In the genomic region with DNA sequence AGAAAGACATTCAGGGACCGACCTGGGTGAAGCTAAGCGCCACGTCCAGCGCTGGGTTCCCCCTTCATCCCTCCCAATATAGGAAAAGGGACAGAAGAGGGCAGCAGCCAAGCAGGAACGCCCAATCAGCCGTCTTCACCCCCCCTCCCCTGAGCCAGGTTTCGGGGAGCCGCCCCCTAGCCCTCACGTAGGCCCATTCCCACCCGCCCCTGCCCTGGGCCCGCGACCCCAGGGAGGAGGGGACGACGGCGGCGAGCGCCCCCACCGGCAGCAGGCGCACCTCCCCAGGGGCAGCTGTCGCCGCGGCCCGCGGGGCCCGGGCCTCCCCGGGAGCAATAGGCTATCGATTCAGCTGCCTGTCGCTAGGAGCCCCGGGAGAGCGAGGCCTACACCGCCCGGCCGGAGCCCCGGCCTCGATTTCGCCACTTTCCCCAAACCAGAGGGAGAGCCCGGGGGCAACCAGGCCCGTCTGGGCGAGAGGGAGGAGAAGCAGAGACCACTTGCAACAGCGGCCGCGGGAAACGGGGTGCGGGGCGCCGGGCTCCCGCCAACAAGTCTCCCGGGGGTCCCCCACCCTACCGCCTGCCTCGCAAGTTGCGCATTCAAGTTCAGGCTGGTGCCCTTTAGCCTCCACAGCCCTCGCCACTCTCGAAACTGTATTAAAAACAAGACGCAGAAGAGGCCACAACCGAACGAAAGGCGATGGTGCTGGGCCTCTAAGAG, we compare ENCODE assay signal across 8 cellular contexts.
DNase-seq lines count a peak whose midpoint lies in the region; ATAC-seq and TF ChIP-seq lines count a peak whose summit lies in the region.

No MANE protein-coding gene starts in this region.

- peak; percentile 41 for ATAC-seq in HG03469 (IDR thresholded peaks at IDR 0.05; ENCODE audit: unreplicated experiment)
- ATAC-seq in memory B cell (ENCODE audit: low read depth): peak; percentile 54

- H3K4me1 Mint-ChIP-seq in memory B cell: peaks cover 26% of the 10 kb centered on the region

- peaks cover 3% of the 10 kb centered on the region for H3K36me3 ChIP-seq in effector memory CD4-positive, alpha-beta T cell (ENCODE audit: control insufficient read depth, insufficient read depth, low read length)

- no peaks in the 10 kb centered on the region for H3K9me3 Mint-ChIP-seq in memory B cell

- H3K27me3 Mint-ChIP-seq in memory B cell: no peaks in the 10 kb centered on the region

- peak overlapping the region; percentile 79 for H3K27ac ChIP-seq in effector memory CD4-positive, alpha-beta T cell (ENCODE audit: insufficient read depth, low read length, poor library complexity, severe bottlenecking)

- H3K36me3 Mint-ChIP-seq in memory B cell: peaks cover 5% of the 10 kb centered on the region

- H3K4me3 Mint-ChIP-seq in memory B cell: peak overlapping the region; percentile 96

- H3K4me3 ChIP-seq in AG09309 (ENCODE audit: control insufficient read depth, low read depth, low read length): peak overlapping the region; percentile 68
- peak overlapping the region; percentile 98 for H3K4me3 ChIP-seq in effector memory CD4-positive, alpha-beta T cell (ENCODE audit: insufficient read depth, low read depth, low read length, poor library complexity, severe bottlenecking)

- peak overlapping the region; percentile 93 for H3K27ac Mint-ChIP-seq in memory B cell

- peak; percentile 34 for TF ChIP-seq CTCF in AG09309 (IDR thresholded peaks at IDR 0.05; ENCODE audit: control insufficient read depth, insufficient read depth, low read depth, low read length, missing control alignments)

- peak; percentile 40 for TF ChIP-seq POLR2A in GM18951 (IDR thresholded peaks at IDR 0.05; ENCODE audit: extremely low read depth, insufficient read depth, insufficient read length)

- peaks cover 19% of the 10 kb centered on the region for H3K4me1 ChIP-seq in effector memory CD4-positive, alpha-beta T cell (ENCODE audit: control insufficient read depth, insufficient read depth, low read length, poor library complexity, severe bottlenecking)

- no peak for DNase-seq in AG09309 (ENCODE audit: low read depth)
- peak; percentile 58 to 78 for DNase-seq in NOMO-1 (lab: John Stamatoyannopoulos, UW; ENCODE audit: unreplicated experiment in 2 of 2)
- peak; percentile 57 to 61 for DNase-seq in activated CD8-positive, alpha-beta memory T cell treated with anti-CD3 and anti-CD28 coated beads for 4 hours (ENCODE audit: low read depth in 2 of 2)
- peak; percentile 64 to 72 (median 69) for DNase-seq in effector memory CD4-positive, alpha-beta T cell
- DNase-seq in memory B cell (ENCODE audit: low spot score in 2 of 2): peak; percentile 70 to 74
- DNase-seq in stimulated activated CD8-positive, alpha-beta memory T cell treated with anti-CD3 and anti-CD28 coated beads, Interleukin-12 subunit alpha, Interleukin-12 subunit beta, amount 100 ng/mL, for 24 hours (ENCODE audit: extremely low read depth): peak; percentile 61

- no peaks in the 10 kb centered on the region for H3K9me3 ChIP-seq in effector memory CD4-positive, alpha-beta T cell (ENCODE audit: control insufficient read depth, low read length)

- in situ Hi-C loops in GM18951 (cut with MboI; ENCODE audit: low sequenced_read_pairs, unreplicated experiment): no loop called here

- H3K27me3 ChIP-seq in effector memory CD4-positive, alpha-beta T cell (replicated peaks; ENCODE audit: control insufficient read depth, insufficient read depth, low read length, poor library complexity, severe bottlenecking): no peaks in the 10 kb centered on the region
